16 cellular contexts compared by ENCODE assay signal in the genomic region with DNA sequence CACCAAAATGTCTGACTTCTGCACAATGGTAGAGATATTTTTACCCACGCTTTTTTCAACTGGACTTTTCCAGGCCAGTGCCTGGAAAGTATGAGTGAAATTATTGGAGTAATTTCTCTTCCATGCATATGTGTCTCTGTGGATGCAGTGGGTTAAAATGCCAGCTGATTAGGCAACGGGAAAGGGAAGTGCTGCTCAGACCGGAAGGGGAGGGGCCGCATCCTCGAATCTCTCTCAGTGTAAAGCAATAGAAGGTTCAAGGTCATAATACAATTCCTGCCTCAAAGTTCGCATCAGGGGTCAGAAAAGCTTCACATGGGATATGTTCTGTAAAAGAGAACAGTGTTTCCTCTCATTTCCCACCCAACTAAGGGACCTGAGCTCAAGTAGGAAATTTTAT.
A peak's percentile ranks its signal among the peaks of the same experiment; 100 is the strongest.
DNase-seq lines count a peak whose midpoint lies in the region; ATAC-seq lines count a peak whose summit lies in the region.
"Had no signal": no experiment of that assay in that cellular context is flagged by ENCODE, and none has a peak within 500 bp of the region (broad histone marks: within the 10 kb centered on the region; RNA-seq: fewer than 3 reads in every experiment).

No MANE protein-coding gene starts in this region.

- DNase-seq in cardiac septum (ENCODE audit: low spot score) (peak; percentile 79), Right ventricle myocardium inferior (ENCODE audit: missing footprints) (no peak), dermis microvascular lymphatic vessel endothelial cell (ENCODE audit: low read depth in 2 of 2) (peak; percentile 56 to 76), lung microvascular endothelial cell (ENCODE audit: low read depth in 2 of 2) (peak; percentile 72 to 87), NCI-H187 (lab: John Stamatoyannopoulos, UW) (no peak), globus pallidus (ENCODE audit: low spot score) (no peak), activated gamma-delta T cell treated with Interleukin-2 at 50 U/mL for 16 hours (no peak)
- DNase-seq: colonic mucosa; MM.1S; natural killer cell; NCI-H1930; psoas muscle; stimulated activated naive CD4-positive, alpha-beta T cell treated with Interleukin-2 at 50 U/mL for 16 hours; T-helper 2 cell had no signal

- intact Hi-C loops in cardiac septum (cut with DNase I): no loop called here
- intact Hi-C loops in Right ventricle myocardium inferior (cut with DNase I): no loop called here

- no peak for ATAC-seq in Right ventricle myocardium inferior
- no peak for ATAC-seq in GM19452 (IDR thresholded peaks at IDR 0.05; ENCODE audit: unreplicated experiment)
- ATAC-seq: activated CD4-positive, alpha-beta T cell treated with anti-CD3 and anti-CD28 coated beads for 36 hours; natural killer cell; psoas muscle had no signal

Comparison
In these comparisons a context has a peak if more than half of its experiments do, and no peak if none do; other contexts are left out.
1. DNase-seq: peak in cardiac septum (single experiment), dermis microvascular lymphatic vessel endothelial cell (2 of 2) and lung microvascular endothelial cell (2 of 2); none in Right ventricle myocardium inferior (single experiment), NCI-H187 (0 of 2), globus pallidus (single experiment) and activated gamma-delta T cell treated with Interleukin-2 at 50 U/mL for 16 hours (single experiment).